ENCODE assay signal across 9 cellular contexts in the genomic region with DNA sequence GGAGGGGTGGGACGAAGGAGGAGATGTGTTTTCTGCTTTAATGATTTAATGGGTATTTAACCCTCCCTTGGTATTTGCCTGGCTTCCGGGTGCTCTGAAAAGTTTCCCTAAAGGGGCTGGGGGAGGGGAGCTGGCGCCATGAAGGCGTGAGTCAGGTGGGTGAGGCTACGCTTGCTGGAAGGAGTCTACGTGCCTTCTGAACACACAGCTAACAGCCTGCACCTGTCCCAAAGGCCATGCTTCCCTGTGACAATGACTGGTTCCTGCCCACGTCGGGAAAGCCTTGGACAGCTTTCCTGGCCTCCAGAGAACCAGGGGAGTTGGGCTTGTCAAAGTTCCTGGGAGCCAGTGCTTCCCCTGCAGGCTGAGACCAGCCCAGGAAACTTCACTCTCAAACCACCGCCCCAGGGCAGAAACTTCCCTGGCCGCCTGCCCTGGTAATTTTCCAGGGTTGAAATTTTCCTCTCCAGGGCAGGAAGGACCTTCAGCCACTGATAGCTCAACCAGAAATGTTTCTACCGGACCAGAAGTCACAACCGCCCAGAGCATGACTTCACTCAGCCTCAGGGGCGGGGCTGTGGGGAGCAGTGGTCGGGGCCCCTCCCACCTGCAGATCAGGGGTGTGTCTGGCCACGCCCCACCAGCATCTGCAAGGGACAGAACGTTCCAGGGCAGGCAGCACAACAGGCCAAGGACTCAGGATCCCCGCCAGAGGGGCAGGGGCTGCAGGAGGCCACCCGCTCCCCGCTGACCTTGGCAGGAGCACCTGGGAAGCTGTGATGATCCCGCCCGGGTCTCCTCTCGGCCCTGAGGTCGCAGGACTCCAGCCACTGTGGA. TPM values are rescaled to one million over a fixed set of nuclear protein-coding genes. Genes with fewer than 3 reads are reported as not detected.
A peak's percentile ranks its signal among the peaks of the same experiment; 100 is the strongest.
DNase-seq lines count a peak whose midpoint lies in the region; FAIRE-seq and TF ChIP-seq lines count a peak whose summit lies in the region.
"Had no signal": no experiment of that assay in that cellular context is flagged by ENCODE, and none has a peak within 500 bp of the region (broad histone marks: within the 10 kb centered on the region; RNA-seq: fewer than 3 reads in every experiment).

No MANE protein-coding gene starts in this region.

- H3K4me3 ChIP-seq in SJSA1: no peak overlapping the region
- H3K4me3 ChIP-seq in prostate gland: no peak overlapping the region

- WGBS in prostate gland: 10% methylated on average over 23 of the region's 23 CpGs

- intact Hi-C loops in prostate gland (cut with DNase I): no loop called here

- TF ChIP-seq POLR2A in prostate gland (IDR thresholded peaks at IDR 0.05): peak; percentile 79

- DNase-seq in D721Med (ENCODE audit: insufficient read length, low spot score): peak; percentile 96
- DNase-seq in GM20000 (ENCODE audit: low spot score): peak; percentile 100
- DNase-seq in HPDE6-E6E7 (ENCODE audit: extremely low spot score): peak; percentile 100
- DNase-seq in SJSA1 (ENCODE audit: low read depth in 1 of 2, low spot score in 2 of 2): peak; percentile 96 to 97
- DNase-seq in activated naive CD4-positive, alpha-beta T cell treated with Interleukin-2 at 50 U/mL for 16 hours: peak; percentile 86
- peak; percentile 98 for DNase-seq in glomerular visceral epithelial cell (ENCODE audit: extremely low spot score)
- peak; percentile 93 for DNase-seq in prostate gland (ENCODE audit: low spot score)
- peak; percentile 99 for DNase-seq in urothelium cell line (ENCODE audit: low spot score)

- H3K9me3 ChIP-seq in SJSA1 (replicated peaks) (no peaks in the 10 kb centered on the region), prostate gland (no peaks in the 10 kb centered on the region)

- H3K27me3 ChIP-seq in SJSA1 (replicated peaks) (no peaks in the 10 kb centered on the region), prostate gland (replicated peaks; ENCODE audit: insufficient read depth) (no peaks in the 10 kb centered on the region)

- FAIRE-seq in D721Med (lab: Jason Lieb, UNC) (no peak), urothelium cell line (lab: Jason Lieb, UNC) (no peak)
- FAIRE-seq: islet of Langerhans had no signal

- H3K4me1 ChIP-seq in SJSA1 (replicated peaks): peaks cover 89% of the 10 kb centered on the region
- H3K4me1 ChIP-seq in prostate gland (replicated peaks): peaks cover 16% of the 10 kb centered on the region

- H3K36me3 ChIP-seq in SJSA1: no peaks in the 10 kb centered on the region
- no peaks in the 10 kb centered on the region for H3K36me3 ChIP-seq in prostate gland

- H3K27ac ChIP-seq in SJSA1 (peak overlapping the region; percentile 89), prostate gland (peak overlapping the region; percentile 79 to 85)

- TF ChIP-seq CTCF in D721Med (IDR thresholded peaks at IDR 0.05; ENCODE audit: insufficient read depth, missing control alignments) (no peak), GM20000 (IDR thresholded peaks at IDR 0.05; ENCODE audit: extremely low read depth, missing control alignments) (no peak), prostate gland (IDR thresholded peaks at IDR 0.05) (peak in 2 of 4 experiments; percentile 13 to 26)

RNA-seq across cellular contexts. Expression of gene SLCO4A1, which starts 18.6 kb away (rescaled TPM):
- 6.0 and 13.3 TPM in 2 replicates for total RNA-seq in SJSA1 (2014; rRNA removed; shearing (Covaris generic))
- total RNA-seq in prostate gland: 10 to 100 TPM in 1 of 2 donors, 1 to 10 TPM in 1; 4.5 to 12.3 TPM
